ENCODE assay signal across 1 cellular context in the genomic region with DNA sequence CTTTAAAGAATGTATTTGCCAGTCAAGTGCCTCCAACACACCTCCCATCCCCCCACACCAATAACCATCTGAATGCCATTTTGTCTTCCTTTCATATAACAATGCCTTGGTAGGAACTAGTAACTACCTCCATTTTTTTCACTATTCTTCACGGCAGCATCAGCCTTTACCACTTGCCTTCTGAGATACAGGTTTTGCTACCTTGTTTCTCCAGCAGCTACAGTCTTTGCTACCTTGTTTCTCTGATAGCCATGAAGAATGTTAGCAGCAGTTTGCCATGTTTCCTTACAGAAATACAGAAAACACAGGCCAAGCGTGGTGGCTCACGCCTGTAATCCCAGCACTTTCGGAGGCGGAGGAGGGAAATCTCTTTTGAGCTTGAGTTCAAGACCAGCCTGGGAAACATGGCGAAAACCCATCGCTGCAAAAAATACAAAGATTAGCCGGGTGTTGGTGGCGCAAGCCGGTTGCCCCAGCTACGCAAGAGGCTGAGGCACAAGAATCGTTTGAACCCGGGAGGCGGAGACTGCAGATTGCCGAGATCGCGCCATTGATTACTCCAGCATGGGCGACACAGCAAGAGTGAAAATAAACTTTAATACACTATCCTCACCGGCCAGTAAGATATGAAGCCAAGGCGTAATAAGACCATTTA.
TF ChIP-seq lines count a peak whose summit lies in the region.

No MANE protein-coding gene starts in this region.

TF ChIP-seq in K562, 482 proteins besides CTCF, POLR2A, EP300 and RAD21 (continued from another document and continues in another):
- TF ChIP-seq YY1 (IDR thresholded peaks at IDR 0.05; ENCODE audit: borderline replicate concordance in 1 of 3, control insufficient read depth in 1 of 3, extremely low read depth in 1 of 3, insufficient read depth in 3 of 3, insufficient read length in 1 of 3, insufficient replicate concordance in 2 of 3, low read depth in 1 of 3, low read length in 2 of 3) = peak in 2 of 3 experiments; percentile 14 to 72
- TF ChIP-seq WHSC1 (IDR thresholded peaks at IDR 0.05; ENCODE audit: low read length) = no peak
- peak; percentile 93; the same call in 1 of the 2 replicates for TF ChIP-seq EP400 (IDR thresholded peaks at IDR 0.05)
- TF ChIP-seq SETDB1 (IDR thresholded peaks at IDR 0.05; ENCODE audit: low read length) = no peak
- TF ChIP-seq POLR2AphosphoS5 (IDR thresholded peaks at IDR 0.05; ENCODE audit: control insufficient read depth, insufficient read depth, low read depth, low read length) = no peak
- TF ChIP-seq THRA (IDR thresholded peaks at IDR 0.05) = no peak
- TF ChIP-seq ZBTB12 (CRISPR knock-in tag; IDR thresholded peaks at IDR 0.05) = no peak
- TF ChIP-seq ZKSCAN3 (CRISPR knock-in tag; IDR thresholded peaks at IDR 0.05) = no peak
- no peak for TF ChIP-seq RBM22 (IDR thresholded peaks at IDR 0.05; ENCODE audit: low read depth, low read length, poor library complexity, severe bottlenecking)
- TF ChIP-seq TEAD1 (CRISPR knock-in tag; IDR thresholded peaks at IDR 0.05) = peak in 1 of 2 experiments; percentile 18; a peak in 1 of 4 replicates
- 0 out of 2 replicates have a peak, but pooled peaks have one; percentile 21 for TF ChIP-seq ZKSCAN8 (CRISPR knock-in tag; IDR thresholded peaks at IDR 0.05)
- TF ChIP-seq LCOR (CRISPR knock-in tag; IDR thresholded peaks at IDR 0.05) = no peak
- TF ChIP-seq MYC (IDR thresholded peaks at IDR 0.05; ENCODE audit: low read depth, low read length) = peak; percentile 80
- no peak for TF ChIP-seq MYC (CRISPR knock-in tag; IDR thresholded peaks at IDR 0.05; ENCODE audit: borderline replicate concordance, low read depth)
- no peak for TF ChIP-seq ZNF408 (CRISPR knock-in tag; IDR thresholded peaks at IDR 0.05; ENCODE audit: low read depth)
- TF ChIP-seq ZBTB49 (CRISPR knock-in tag; IDR thresholded peaks at IDR 0.05; ENCODE audit: borderline replicate concordance) = no peak
- no peak for TF ChIP-seq ZNF444 (CRISPR knock-in tag; IDR thresholded peaks at IDR 0.05)
- no peak for TF ChIP-seq ZBTB2 (IDR thresholded peaks at IDR 0.05)
- TF ChIP-seq, protein P1, sequence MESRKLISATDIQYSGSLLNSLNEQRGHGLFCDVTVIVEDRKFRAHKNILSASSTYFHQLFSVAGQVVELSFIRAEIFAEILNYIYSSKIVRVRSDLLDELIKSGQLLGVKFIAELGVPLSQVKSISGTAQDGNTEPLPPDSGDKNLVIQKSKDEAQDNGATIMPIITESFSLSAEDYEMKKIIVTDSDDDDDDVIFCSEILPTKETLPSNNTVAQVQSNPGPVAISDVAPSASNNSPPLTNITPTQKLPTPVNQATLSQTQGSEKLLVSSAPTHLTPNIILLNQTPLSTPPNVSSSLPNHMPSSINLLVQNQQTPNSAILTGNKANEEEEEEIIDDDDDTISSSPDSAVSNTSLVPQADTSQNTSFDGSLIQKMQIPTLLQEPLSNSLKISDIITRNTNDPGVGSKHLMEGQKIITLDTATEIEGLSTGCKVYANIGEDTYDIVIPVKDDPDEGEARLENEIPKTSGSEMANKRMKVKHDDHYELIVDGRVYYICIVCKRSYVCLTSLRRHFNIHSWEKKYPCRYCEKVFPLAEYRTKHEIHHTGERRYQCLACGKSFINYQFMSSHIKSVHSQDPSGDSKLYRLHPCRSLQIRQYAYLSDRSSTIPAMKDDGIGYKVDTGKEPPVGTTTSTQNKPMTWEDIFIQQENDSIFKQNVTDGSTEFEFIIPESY (CRISPR knock-in tag; IDR thresholded peaks at IDR 0.05) = no peak
- TF ChIP-seq ZNF24 (IDR thresholded peaks at IDR 0.05) = no peak
- TF ChIP-seq ZNF175 (CRISPR knock-in tag; IDR thresholded peaks at IDR 0.05; ENCODE audit: low read depth) = no peak; the same call in 1 of the 2 replicates
- TF ChIP-seq CREB3 (tag; conservative IDR thresholded peaks at IDR 0.05; ENCODE audit: low read depth) = peak; percentile 75; the same call in 1 of the 2 replicates
- 0 out of 2 replicates have a peak, but pooled peaks have one; percentile 36 for TF ChIP-seq MIER1 (IDR thresholded peaks at IDR 0.05; ENCODE audit: low read depth)
- TF ChIP-seq FOSL1 (tag; conservative IDR thresholded peaks at IDR 0.05) = no peak
- TF ChIP-seq FOXM1 (IDR thresholded peaks at IDR 0.05; ENCODE audit: low read depth) = 0 out of 2 replicates have a peak, but pooled peaks have one; percentile 40
- no peak for TF ChIP-seq FOXM1 (CRISPR knock-in tag; IDR thresholded peaks at IDR 0.05; ENCODE audit: low read depth)
- no peak for TF ChIP-seq MAFF (IDR thresholded peaks at IDR 0.05; ENCODE audit: low read length)
- no peak for TF ChIP-seq TSC22D4 (tag; IDR thresholded peaks at IDR 0.05)
- no peak for TF ChIP-seq KDM2B (CRISPR knock-in tag; IDR thresholded peaks at IDR 0.05)
- TF ChIP-seq ZNF766 (CRISPR knock-in tag; conservative IDR thresholded peaks at IDR 0.05) = 0 out of 2 replicates have a peak, but pooled peaks have one; percentile 12
- TF ChIP-seq, protein P2, sequence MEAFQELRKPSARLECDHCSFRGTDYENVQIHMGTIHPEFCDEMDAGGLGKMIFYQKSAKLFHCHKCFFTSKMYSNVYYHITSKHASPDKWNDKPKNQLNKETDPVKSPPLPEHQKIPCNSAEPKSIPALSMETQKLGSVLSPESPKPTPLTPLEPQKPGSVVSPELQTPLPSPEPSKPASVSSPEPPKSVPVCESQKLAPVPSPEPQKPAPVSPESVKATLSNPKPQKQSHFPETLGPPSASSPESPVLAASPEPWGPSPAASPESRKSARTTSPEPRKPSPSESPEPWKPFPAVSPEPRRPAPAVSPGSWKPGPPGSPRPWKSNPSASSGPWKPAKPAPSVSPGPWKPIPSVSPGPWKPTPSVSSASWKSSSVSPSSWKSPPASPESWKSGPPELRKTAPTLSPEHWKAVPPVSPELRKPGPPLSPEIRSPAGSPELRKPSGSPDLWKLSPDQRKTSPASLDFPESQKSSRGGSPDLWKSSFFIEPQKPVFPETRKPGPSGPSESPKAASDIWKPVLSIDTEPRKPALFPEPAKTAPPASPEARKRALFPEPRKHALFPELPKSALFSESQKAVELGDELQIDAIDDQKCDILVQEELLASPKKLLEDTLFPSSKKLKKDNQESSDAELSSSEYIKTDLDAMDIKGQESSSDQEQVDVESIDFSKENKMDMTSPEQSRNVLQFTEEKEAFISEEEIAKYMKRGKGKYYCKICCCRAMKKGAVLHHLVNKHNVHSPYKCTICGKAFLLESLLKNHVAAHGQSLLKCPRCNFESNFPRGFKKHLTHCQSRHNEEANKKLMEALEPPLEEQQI (IDR thresholded peaks at IDR 0.05) = peak; percentile 11; the same call in 1 of the 2 replicates
- TF ChIP-seq DACH1 (IDR thresholded peaks at IDR 0.05; ENCODE audit: partially characterized antibody) = no peak
- TF ChIP-seq ZNF655 (CRISPR knock-in tag; IDR thresholded peaks at IDR 0.05) = no peak
- no peak for TF ChIP-seq HDAC6 (IDR thresholded peaks at IDR 0.05; ENCODE audit: low read depth, low read length)
- TF ChIP-seq ASH1L (IDR thresholded peaks at IDR 0.05; ENCODE audit: borderline replicate concordance, low read depth, partially characterized antibody) = no peak
- no peak for TF ChIP-seq NR2C2 (CRISPR knock-in tag; IDR thresholded peaks at IDR 0.05)
- TF ChIP-seq NR2C2 (tag; IDR thresholded peaks at IDR 0.05) = peak; percentile 84
- TF ChIP-seq SMARCA5 (IDR thresholded peaks at IDR 0.05) = no peak
- no peak for TF ChIP-seq TEAD2 (tag; IDR thresholded peaks at IDR 0.05)
- no peak for TF ChIP-seq ZNF239 (CRISPR knock-in tag; IDR thresholded peaks at IDR 0.05)
